In genomic region chr12:102564026-102564425, GRCh38 we compare ENCODE assay signal across 11 cellular contexts.
"Had no signal": no experiment of that assay in that cellular context is flagged by ENCODE, and none has a peak within 500 bp of the region (broad histone marks: within the 10 kb centered on the region; RNA-seq: fewer than 3 reads in every experiment).

No MANE protein-coding gene starts in this region.

- H3K27ac ChIP-seq: cardiac muscle cell, gastroesophageal sphincter, left ventricle myocardium inferior, spleen, stomach, testis had no signal

- H3K27me3 Mint-ChIP-seq: activated naive CD4-positive, alpha-beta T cell treated with anti-CD3 and anti-CD28 coated beads, Interleukin-2, amount 10 ng/mL, durations not matched to agents 7 days and 5 days had no signal

- H3K9me3 Mint-ChIP-seq: activated naive CD4-positive, alpha-beta T cell treated with anti-CD3 and anti-CD28 coated beads, Interleukin-2, amount 10 ng/mL, durations not matched to agents 7 days and 5 days; T-helper 2 cell treated with Interferon-gamma antibody and Interleukin-4, amounts not matched to agents 5 μg/mL and 100 μg/mL, for 36 hours had no signal

- H3K27me3 ChIP-seq: cardiac muscle cell, gastroesophageal sphincter, stomach, testis had no signal

- H3K27ac Mint-ChIP-seq: activated naive CD4-positive, alpha-beta T cell treated with anti-CD3 and anti-CD28 coated beads, Interleukin-2, amount 10 ng/mL, durations not matched to agents 7 days and 5 days; T-helper 2 cell treated with Interferon-gamma antibody and Interleukin-4, amounts not matched to agents 5 μg/mL and 100 μg/mL, for 36 hours had no signal

- DNase-seq: activated naive CD4-positive, alpha-beta T cell treated with anti-CD3 and anti-CD28 coated beads, Interleukin-2, amount 10 ng/mL, durations not matched to agents 7 days and 5 days; erythroblast; left ventricle myocardium inferior; spleen; stomach; testis had no signal

- H3K9me3 ChIP-seq: testis had no signal

- H3K36me3 Mint-ChIP-seq: activated naive CD4-positive, alpha-beta T cell treated with anti-CD3 and anti-CD28 coated beads, Interleukin-2, amount 10 ng/mL, durations not matched to agents 7 days and 5 days had no signal

- H3K4me1 ChIP-seq: gastroesophageal sphincter, left ventricle myocardium inferior, spleen, stomach, testis had no signal

- H3K36me3 ChIP-seq: cardiac muscle cell, gastroesophageal sphincter, left ventricle myocardium inferior, spleen, stomach had no signal

- ATAC-seq: gastroesophageal sphincter, sciatic nerve had no signal

- H3K4me3 ChIP-seq: cardiac muscle cell, gastroesophageal sphincter, left ventricle myocardium inferior, spleen, stomach, testis had no signal

- H3K4me1 Mint-ChIP-seq: activated naive CD4-positive, alpha-beta T cell treated with anti-CD3 and anti-CD28 coated beads, Interleukin-2, amount 10 ng/mL, durations not matched to agents 7 days and 5 days had no signal

- H3K4me3 Mint-ChIP-seq: activated naive CD4-positive, alpha-beta T cell treated with anti-CD3 and anti-CD28 coated beads, Interleukin-2, amount 10 ng/mL, durations not matched to agents 7 days and 5 days; neural crest cell; T-helper 2 cell treated with Interferon-gamma antibody and Interleukin-4, amounts not matched to agents 5 μg/mL and 100 μg/mL, for 36 hours had no signal
